10 cellular contexts compared by ENCODE assay signal in genomic region chr19:10624585-10624984, GRCh38. TPM values are rescaled to one million over a fixed set of nuclear protein-coding genes. Genes with fewer than 3 reads are reported as not detected.
A peak's percentile ranks its signal among the peaks of the same experiment; 100 is the strongest.
DNase-seq lines count a peak whose midpoint lies in the region; ATAC-seq, FAIRE-seq and TF ChIP-seq lines count a peak whose summit lies in the region.
"Had no signal": no experiment of that assay in that cellular context is flagged by ENCODE, and none has a peak within 500 bp of the region (broad histone marks: within the 10 kb centered on the region; RNA-seq: fewer than 3 reads in every experiment).

No MANE protein-coding gene starts in this region.

- no peaks in the 10 kb centered on the region for H3K36me3 Mint-ChIP-seq in natural killer cell treated with Interleukin-12 subunit alpha and Interleukin-12 subunit beta and Interleukin-15 and Interleukin-18, amount 100 ng/mL, for 72 hours

- H3K27me3 Mint-ChIP-seq in stimulated activated naive CD8-positive, alpha-beta T cell treated with anti-CD3 and anti-CD28 coated beads, Interleukin-15, amount 100 ng/mL, for 72 hours, result no peaks in the 10 kb centered on the region
- no peaks in the 10 kb centered on the region for H3K27me3 Mint-ChIP-seq in natural killer cell treated with Interleukin-12 subunit alpha and Interleukin-12 subunit beta and Interleukin-15 and Interleukin-18, amount 100 ng/mL, for 72 hours

- FAIRE-seq in GM12891 (lab: Jason Lieb, UNC), result no peak

- peak overlapping the region; percentile 21 to 69 for H3K4me3 ChIP-seq in duodenal mucosa (ENCODE audit: low read depth in 1 of 2, low read length in 2 of 2)

- H3K36me3 ChIP-seq in duodenal mucosa (ENCODE audit: control insufficient read depth in 1 of 2, insufficient read depth in 2 of 2, low read length in 2 of 2), result peaks cover 0 to 18% of the 10 kb centered on the region in 2 donors

- H3K9me3 Mint-ChIP-seq in stimulated activated naive CD8-positive, alpha-beta T cell treated with anti-CD3 and anti-CD28 coated beads, Interleukin-15, amount 100 ng/mL, for 72 hours, result no peaks in the 10 kb centered on the region
- H3K9me3 Mint-ChIP-seq in natural killer cell treated with Interleukin-12 subunit alpha and Interleukin-12 subunit beta and Interleukin-15 and Interleukin-18, amount 100 ng/mL, for 72 hours, result no peaks in the 10 kb centered on the region

- peaks cover 49% of the 10 kb centered on the region for H3K4me1 Mint-ChIP-seq in stimulated activated naive CD8-positive, alpha-beta T cell treated with anti-CD3 and anti-CD28 coated beads, Interleukin-15, amount 100 ng/mL, for 72 hours
- H3K4me1 Mint-ChIP-seq in natural killer cell treated with Interleukin-12 subunit alpha and Interleukin-12 subunit beta and Interleukin-15 and Interleukin-18, amount 100 ng/mL, for 72 hours (ENCODE audit: low read depth in 2 of 2), result peaks cover 15 to 29% of the 10 kb centered on the region in 2 donors

- peak overlapping the region in 1 of 2 donors; percentile 33 for H3K27ac Mint-ChIP-seq in stimulated activated naive CD8-positive, alpha-beta T cell treated with anti-CD3 and anti-CD28 coated beads, Interleukin-15, amount 100 ng/mL, for 72 hours
- peak overlapping the region; percentile 70 to 88 for H3K27ac Mint-ChIP-seq in natural killer cell treated with Interleukin-12 subunit alpha and Interleukin-12 subunit beta and Interleukin-15 and Interleukin-18, amount 100 ng/mL, for 72 hours

- no peak overlapping the region for H3K27ac ChIP-seq in duodenal mucosa (ENCODE audit: low read depth, low read length)

- no peaks in the 10 kb centered on the region for H3K27me3 ChIP-seq in duodenal mucosa (ENCODE audit: control insufficient read depth in 1 of 2, insufficient read depth in 2 of 2, low read length in 2 of 2)

- no peak for DNase-seq in stimulated activated naive CD8-positive, alpha-beta T cell treated with anti-CD3 and anti-CD28 coated beads, Interleukin-15, amount 100 ng/mL, for 72 hours
- no peak for DNase-seq in stimulated activated naive CD8-positive, alpha-beta T cell treated with anti-CD3 and anti-CD28 coated beads, Interleukin-15, Interleukin-2, amounts not matched to agents 100 U/mL and 50 U/mL, for 24 hours
- DNase-seq in natural killer cell treated with Interleukin-12 subunit alpha and Interleukin-12 subunit beta and Interleukin-15 and Interleukin-18, amount 100 ng/mL, for 72 hours (ENCODE audit: low spot score), result no peak
- DNase-seq in kidney tubule cell (ENCODE audit: low spot score) (no peak), germinal center (ENCODE audit: low spot score) (no peak), GM12891 (ENCODE audit: insufficient read length, low spot score) (no peak)
- DNase-seq: NCI-H1436, SW 1271 had no signal

- H3K4me1 ChIP-seq in duodenal mucosa (ENCODE audit: control insufficient read depth in 1 of 2, insufficient read depth in 2 of 2, low read length in 2 of 2), result peaks cover 5 to 10% of the 10 kb centered on the region in 2 donors

- H3K4me3 Mint-ChIP-seq in stimulated activated naive CD8-positive, alpha-beta T cell treated with anti-CD3 and anti-CD28 coated beads, Interleukin-15, amount 100 ng/mL, for 72 hours, result peak overlapping the region in 1 of 2 donors; percentile 29
- H3K4me3 Mint-ChIP-seq in natural killer cell treated with Interleukin-12 subunit alpha and Interleukin-12 subunit beta and Interleukin-15 and Interleukin-18, amount 100 ng/mL, for 72 hours, result peak overlapping the region; percentile 65

- H3K9me3 ChIP-seq in duodenal mucosa (ENCODE audit: control insufficient read depth in 1 of 2, low read length in 2 of 2), result no peaks in the 10 kb centered on the region

- no peak for TF ChIP-seq POLR2A in GM12891 (IDR thresholded peaks at IDR 0.05; ENCODE audit: low read depth, low read length)

- ATAC-seq in stimulated activated naive CD8-positive, alpha-beta T cell treated with anti-CD3 and anti-CD28 coated beads, Interleukin-15, amount 100 ng/mL, for 72 hours, result peak; percentile 43
- ATAC-seq in stimulated activated naive CD8-positive, alpha-beta T cell treated with anti-CD3 and anti-CD28 coated beads, Interleukin-15, Interleukin-2, amounts not matched to agents 100 U/mL and 50 U/mL, for 24 hours, result no peak
- peak; percentile 50 to 64 for ATAC-seq in natural killer cell treated with Interleukin-12 subunit alpha and Interleukin-12 subunit beta and Interleukin-15 and Interleukin-18, amount 100 ng/mL, for 72 hours
- no peak for ATAC-seq in HG03457 (IDR thresholded peaks at IDR 0.05; ENCODE audit: unreplicated experiment)

- peak overlapping the region; percentile 43 to 68 for H3K9ac ChIP-seq in duodenal mucosa (ENCODE audit: low read depth in 1 of 2, low read length in 2 of 2)

TF ChIP-seq in GM12891, 5 proteins besides CTCF, POLR2A, EP300 and RAD21:
- TF ChIP-seq POU2F2 (IDR thresholded peaks at IDR 0.05; ENCODE audit: low read depth, low read length), result no peak
- no peak for TF ChIP-seq TAF1 (IDR thresholded peaks at IDR 0.05; ENCODE audit: low read depth, low read length)
- no peak for TF ChIP-seq POLR2AphosphoS5 (IDR thresholded peaks at IDR 0.05; ENCODE audit: low read depth, low read length)
- TF ChIP-seq SPI1 (IDR thresholded peaks at IDR 0.05; ENCODE audit: low read depth, low read length), result no peak
- no peak for TF ChIP-seq PAX5 (IDR thresholded peaks at IDR 0.05; ENCODE audit: insufficient read depth, low read length, severe bottlenecking)

RNA-seq across cellular contexts. Expression of gene SLC44A2, which starts 0.8 kb away (rescaled TPM):
- total RNA-seq in natural killer cell treated with Interleukin-12 subunit alpha and Interleukin-12 subunit beta and Interleukin-15 and Interleukin-18, amount 100 ng/mL, for 72 hours, result 10 to 100 TPM; 63.9 to 67.9 TPM
- polyA plus RNA-seq in GM12891 (2012; ENCODE audit: low read depth, missing spikeins), result 28.5 TPM

RNA-seq across cellular contexts. Expression of gene ILF3, which starts 29.6 kb away (rescaled TPM):
- total RNA-seq in natural killer cell treated with Interleukin-12 subunit alpha and Interleukin-12 subunit beta and Interleukin-15 and Interleukin-18, amount 100 ng/mL, for 72 hours, result 100 to 1,000 TPM; 298 to 579 TPM
- 154 TPM for polyA plus RNA-seq in GM12891 (2012; ENCODE audit: low read depth, missing spikeins)

RNA-seq across cellular contexts. Expression of gene AP1M2, which starts 37.5 kb away (rescaled TPM):
- not detected for total RNA-seq in natural killer cell treated with Interleukin-12 subunit alpha and Interleukin-12 subunit beta and Interleukin-15 and Interleukin-18, amount 100 ng/mL, for 72 hours
- polyA plus RNA-seq in GM12891 (2012; ENCODE audit: low read depth, missing spikeins), result 0.05 TPM

RNA-seq across cellular contexts. Expression of gene CDKN2D, which starts 55.8 kb away (rescaled TPM):
- 10 to 100 TPM; 28.0 to 33.9 TPM for total RNA-seq in natural killer cell treated with Interleukin-12 subunit alpha and Interleukin-12 subunit beta and Interleukin-15 and Interleukin-18, amount 100 ng/mL, for 72 hours
- 7.3 TPM for polyA plus RNA-seq in GM12891 (2012; ENCODE audit: low read depth, missing spikeins)

RNA-seq across cellular contexts. Expression of gene KRI1, which starts 58.8 kb away (rescaled TPM):
- total RNA-seq in natural killer cell treated with Interleukin-12 subunit alpha and Interleukin-12 subunit beta and Interleukin-15 and Interleukin-18, amount 100 ng/mL, for 72 hours, result 10 to 100 TPM; 50.9 to 89.6 TPM
- 15.2 TPM for polyA plus RNA-seq in GM12891 (2012; ENCODE audit: low read depth, missing spikeins)

Comparison
In these comparisons a context has a peak if more than half of its experiments do, and no peak if none do; other contexts are left out.
1. ATAC-seq: peak in stimulated activated naive CD8-positive, alpha-beta T cell treated with anti-CD3 and anti-CD28 coated beads, Interleukin-15, amount 100 ng/mL, for 72 hours (single experiment) and natural killer cell treated with Interleukin-12 subunit alpha and Interleukin-12 subunit beta and Interleukin-15 and Interleukin-18, amount 100 ng/mL, for 72 hours (2 of 2); none in stimulated activated naive CD8-positive, alpha-beta T cell treated with anti-CD3 and anti-CD28 coated beads, Interleukin-15, Interleukin-2, amounts not matched to agents 100 U/mL and 50 U/mL, for 24 hours (single experiment) and HG03457 (single experiment).